Comparison of ENCODE assay signal across 20 cellular contexts in the genomic region with DNA sequence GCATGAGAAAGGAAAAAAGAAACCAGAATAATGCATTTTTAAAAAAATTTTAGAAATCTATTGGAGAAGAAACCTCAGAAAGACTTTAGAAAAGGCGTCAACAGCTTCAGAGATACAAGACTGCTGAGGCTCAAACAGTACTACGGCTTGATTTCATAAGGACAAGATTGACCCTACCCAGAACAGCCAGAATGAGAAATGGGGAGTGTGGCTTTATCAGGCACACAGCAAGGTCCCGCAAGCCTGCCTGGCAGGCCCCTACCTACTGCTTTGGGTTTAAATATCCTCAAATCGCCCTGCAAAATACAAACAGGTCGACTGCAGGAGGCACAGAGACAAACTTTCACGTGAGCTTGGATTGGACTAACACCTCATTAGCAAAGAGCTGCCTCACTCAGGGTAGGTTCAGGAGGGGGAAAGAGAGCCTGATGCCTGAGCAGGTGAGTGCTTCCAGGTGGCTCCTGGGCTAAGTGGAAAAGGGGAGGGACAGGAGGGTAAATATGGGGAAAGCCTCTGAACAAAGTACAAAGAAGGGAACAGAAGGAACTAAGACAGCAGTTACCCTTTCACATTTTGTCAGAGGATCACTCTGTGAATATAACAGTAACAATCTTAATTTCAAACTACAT.
DNase-seq lines count a peak whose midpoint lies in the region; ATAC-seq and TF ChIP-seq lines count a peak whose summit lies in the region.
"Had no signal": no experiment of that assay in that cellular context is flagged by ENCODE, and none has a peak within 500 bp of the region (broad histone marks: within the 10 kb centered on the region; RNA-seq: fewer than 3 reads in every experiment).

No MANE protein-coding gene starts in this region.

- no peak for TF ChIP-seq CTCF in esophagus muscularis mucosa (IDR thresholded peaks at IDR 0.05)

- TF ChIP-seq EP300 in esophagus muscularis mucosa (IDR thresholded peaks at IDR 0.05), result no peak

- no peaks in the 10 kb centered on the region for H3K27me3 ChIP-seq in esophagus muscularis mucosa
- H3K27me3 ChIP-seq: BE2C, suprapubic skin had no signal

- no peak for ATAC-seq in stimulated activated effector memory CD8-positive, alpha-beta T cell treated with anti-CD3 and anti-CD28 coated beads, Interleukin-12 subunit alpha, Interleukin-12 subunit beta, amount 100 ng/mL, for 72 hours
- ATAC-seq in HG02938 (IDR thresholded peaks at IDR 0.05; ENCODE audit: unreplicated experiment) (no peak), HG02610 (IDR thresholded peaks at IDR 0.05; ENCODE audit: unreplicated experiment) (no peak)
- ATAC-seq: activated CD4-positive, alpha-beta T cell treated with anti-CD3 and anti-CD28 coated beads for 36 hours; activated naive CD4-positive, alpha-beta T cell treated with anti-CD3 and anti-CD28 coated beads, Interleukin-2, amount 50 U/mL, for 72 hours; K562; naive thymus-derived CD8-positive, alpha-beta T cell had no signal

- H3K36me3 Mint-ChIP-seq in stimulated activated effector memory CD8-positive, alpha-beta T cell treated with anti-CD3 and anti-CD28 coated beads, Interleukin-12 subunit alpha, Interleukin-12 subunit beta, amount 100 ng/mL, for 72 hours, result no peaks in the 10 kb centered on the region
- H3K36me3 Mint-ChIP-seq: activated naive CD4-positive, alpha-beta T cell treated with anti-CD3 and anti-CD28 coated beads, Interleukin-2, amount 50 U/mL, for 72 hours; naive thymus-derived CD8-positive, alpha-beta T cell had no signal

- no peaks in the 10 kb centered on the region for H3K9me3 ChIP-seq in esophagus muscularis mucosa
- H3K9me3 ChIP-seq: BE2C, Caco-2, suprapubic skin had no signal

- H3K27ac ChIP-seq in esophagus muscularis mucosa (replicated peaks in 1 of 4), result no peak overlapping the region
- H3K27ac ChIP-seq: suprapubic skin had no signal

- no peaks in the 10 kb centered on the region for H3K36me3 ChIP-seq in esophagus muscularis mucosa
- H3K36me3 ChIP-seq: BE2C, suprapubic skin had no signal

- no peaks in the 10 kb centered on the region for H3K9me3 Mint-ChIP-seq in stimulated activated effector memory CD8-positive, alpha-beta T cell treated with anti-CD3 and anti-CD28 coated beads, Interleukin-12 subunit alpha, Interleukin-12 subunit beta, amount 100 ng/mL, for 72 hours
- H3K9me3 Mint-ChIP-seq: activated naive CD4-positive, alpha-beta T cell treated with anti-CD3 and anti-CD28 coated beads, Interleukin-2, amount 50 U/mL, for 72 hours; activated T-helper 1 cell treated with anti-CD3 and anti-CD28 coated beads, Interleukin-12 subunit alpha, Interleukin-12 subunit beta, Interleukin-2, Interleukin-4 antibody, amounts not matched to agents 30 ng/mL and 10 ng/mL and 1 ng/mL, durations not matched to agents 14 hours and 24 hours and 36 hours; naive thymus-derived CD8-positive, alpha-beta T cell had no signal

- no peak overlapping the region for H3K4me3 ChIP-seq in esophagus muscularis mucosa
- H3K4me3 ChIP-seq: K562, suprapubic skin had no signal

- intact Hi-C loops in esophagus muscularis mucosa (cut with DNase I), result no loop called here

- TF ChIP-seq POLR2A in esophagus muscularis mucosa (IDR thresholded peaks at IDR 0.05; ENCODE audit: low read depth), result no peak

- H3K4me1 Mint-ChIP-seq in stimulated activated effector memory CD8-positive, alpha-beta T cell treated with anti-CD3 and anti-CD28 coated beads, Interleukin-12 subunit alpha, Interleukin-12 subunit beta, amount 100 ng/mL, for 72 hours, result no peaks in the 10 kb centered on the region
- H3K4me1 Mint-ChIP-seq: activated CD4-positive, alpha-beta T cell treated with anti-CD3 and anti-CD28 coated beads for 36 hours had no signal

- WGBS in esophagus muscularis mucosa, result 66% methylated on average over 6 of the region's 6 CpGs

- H3K27ac Mint-ChIP-seq in stimulated activated effector memory CD8-positive, alpha-beta T cell treated with anti-CD3 and anti-CD28 coated beads, Interleukin-12 subunit alpha, Interleukin-12 subunit beta, amount 100 ng/mL, for 72 hours, result peak overlapping the region; percentile 11
- H3K27ac Mint-ChIP-seq: activated CD4-positive, alpha-beta T cell treated with anti-CD3 and anti-CD28 coated beads for 36 hours; activated naive CD4-positive, alpha-beta T cell treated with anti-CD3 and anti-CD28 coated beads, Interleukin-2, amount 50 U/mL, for 72 hours; activated T-helper 1 cell treated with anti-CD3 and anti-CD28 coated beads, Interleukin-12 subunit alpha, Interleukin-12 subunit beta, Interleukin-2, Interleukin-4 antibody, amounts not matched to agents 30 ng/mL and 10 ng/mL and 1 ng/mL, durations not matched to agents 14 hours and 24 hours and 36 hours; naive thymus-derived CD8-positive, alpha-beta T cell had no signal

- DNase-seq in NCI-H2107 treated with DMSO at 0.1 percent for 48 hours (lab: John Stamatoyannopoulos, UW; ENCODE audit: unreplicated experiment) (peak; percentile 53), NCI-H2107 (lab: John Stamatoyannopoulos, UW) (no peak), NCI-H2171 (lab: John Stamatoyannopoulos, UW) (peak; percentile 39), esophagus muscularis mucosa (ENCODE audit: extremely low spot score) (peak; percentile 78), DMS 273 treated with DMSO at 0.1 percent for 48 hours (lab: John Stamatoyannopoulos, UW) (no peak)
- DNase-seq in stimulated activated effector memory CD8-positive, alpha-beta T cell treated with anti-CD3 and anti-CD28 coated beads, Interleukin-12 subunit alpha, Interleukin-12 subunit beta, amount 100 ng/mL, for 72 hours (ENCODE audit: low spot score in 2 of 2), result no peak
- DNase-seq: activated CD4-positive, alpha-beta T cell treated with anti-CD3 and anti-CD28 coated beads for 36 hours; BE2C; cerebellar nuclear complex; erythroblast; naive thymus-derived CD8-positive, alpha-beta T cell; RPMI8226; T-helper 9 cell had no signal

- no peak overlapping the region for H3K4me3 Mint-ChIP-seq in stimulated activated effector memory CD8-positive, alpha-beta T cell treated with anti-CD3 and anti-CD28 coated beads, Interleukin-12 subunit alpha, Interleukin-12 subunit beta, amount 100 ng/mL, for 72 hours
- H3K4me3 Mint-ChIP-seq: activated CD4-positive, alpha-beta T cell treated with anti-CD3 and anti-CD28 coated beads for 36 hours; activated T-helper 1 cell treated with anti-CD3 and anti-CD28 coated beads, Interleukin-12 subunit alpha, Interleukin-12 subunit beta, Interleukin-2, Interleukin-4 antibody, amounts not matched to agents 30 ng/mL and 10 ng/mL and 1 ng/mL, durations not matched to agents 14 hours and 24 hours and 36 hours; naive thymus-derived CD8-positive, alpha-beta T cell had no signal

- peaks cover 0 to 9% (median 0%) of the 10 kb centered on the region in 4 donors for H3K4me1 ChIP-seq in esophagus muscularis mucosa
- H3K4me1 ChIP-seq: BE2C, Caco-2, suprapubic skin had no signal

Comparison
In these comparisons a context has a peak if more than half of its experiments do, and no peak if none do; other contexts are left out.
1. DNase-seq: peak in NCI-H2107 treated with DMSO at 0.1 percent for 48 hours (single experiment), NCI-H2171 (single experiment) and esophagus muscularis mucosa (single experiment); none in NCI-H2107 (single experiment), stimulated activated effector memory CD8-positive, alpha-beta T cell treated with anti-CD3 and anti-CD28 coated beads, Interleukin-12 subunit alpha, Interleukin-12 subunit beta, amount 100 ng/mL, for 72 hours (0 of 2) and DMS 273 treated with DMSO at 0.1 percent for 48 hours (single experiment).